Comparison of ENCODE assay signal across 1 cellular context in genomic region chr14:27686137-27686536, GRCh38.
TF ChIP-seq lines count a peak whose summit lies in the region.

No MANE protein-coding gene starts in this region.

TF ChIP-seq in GM23338, 12 proteins besides CTCF, POLR2A, EP300 and RAD21 (continued from another document):
- TF ChIP-seq ZNF462 (CRISPR knock-in tag; IDR thresholded peaks at IDR 0.05) = no peak
- TF ChIP-seq STAT1 (IDR thresholded peaks at IDR 0.05; ENCODE audit: unreplicated experiment) = no peak
- no peak for TF ChIP-seq EZH2phosphoT487 (IDR thresholded peaks at IDR 0.05; ENCODE audit: unreplicated experiment)
- no peak for TF ChIP-seq NANOG (IDR thresholded peaks at IDR 0.05; ENCODE audit: borderline replicate concordance)
- no peak for TF ChIP-seq CREB1 (CRISPR knock-in tag; IDR thresholded peaks at IDR 0.05; ENCODE audit: low read depth)
